11 cellular contexts compared by ENCODE assay signal in genomic region chr1:145849356-145850165, GRCh38. TPM values are rescaled to one million over a fixed set of nuclear protein-coding genes. Genes with fewer than 3 reads are reported as not detected.
DNase-seq lines count a peak whose midpoint lies in the region; ATAC-seq and TF ChIP-seq lines count a peak whose summit lies in the region.
"Had no signal": no experiment of that assay in that cellular context is flagged by ENCODE, and none has a peak within 500 bp of the region (broad histone marks: within the 10 kb centered on the region; RNA-seq: fewer than 3 reads in every experiment).

No MANE protein-coding gene starts in this region.

- intact Hi-C loops in psoas muscle (cut with DNase I): loop anchor here (5.0 kb wide), 2 partner anchors 63 to 163 kb away; partner anchors contain the start of gene ITGA10 (in 1 of the 2)

- 75% methylated on average over 15 of the region's 15 CpGs for WGBS in psoas muscle, 3 donors

- H3K27me3 ChIP-seq in psoas muscle (ENCODE audit: insufficient read depth in 3 of 3, low read length in 2 of 3): no peaks in the 10 kb centered on the region

- peaks cover 7 to 69% of the 10 kb centered on the region in 2 donors for H3K36me3 ChIP-seq in psoas muscle (ENCODE audit: insufficient read depth in 1 of 2, low read depth in 1 of 2)

- H3K27ac ChIP-seq in 22Rv1 (peak overlapping the region; percentile 29), psoas muscle (no peak overlapping the region)

- H3K4me3 ChIP-seq in psoas muscle: no peak overlapping the region

- peak; percentile 47 for ATAC-seq in SK-N-SH treated with all-trans-retinoic acid at 6 μM for 48 hours
- ATAC-seq in GM18868 (IDR thresholded peaks at IDR 0.05; ENCODE audit: unreplicated experiment): no peak
- no peak for ATAC-seq in psoas muscle

- DNase-seq in glomerular visceral epithelial cell (ENCODE audit: extremely low spot score) (peak; percentile 77), psoas muscle (no peak)
- no peak for DNase-seq in stimulated activated CD4-positive, alpha-beta T cell treated with anti-CD3 and anti-CD28 coated beads, Interleukin-2, amount 100 ng/mL, for 24 hours
- DNase-seq in stimulated activated CD4-positive, alpha-beta T cell treated with anti-CD3 and anti-CD28 coated beads, Interleukin-1b, Interleukin-23, amount 100 ng/mL, for 48 hours: no peak
- DNase-seq: DMS79 treated with DMSO at 0.1 percent for 48 hours; NK-92 treated with Interleukin-12 subunit alpha and Interleukin-12 subunit beta, amount 100 ng/mL, for 24 hours had no signal

- H3K4me1 ChIP-seq in psoas muscle: peaks cover 10% of the 10 kb centered on the region

- H3K9me3 ChIP-seq in psoas muscle: no peaks in the 10 kb centered on the region

- TF ChIP-seq CTCF in 22Rv1 (IDR thresholded peaks at IDR 0.05) (peak; percentile 78), GM12872 (IDR thresholded peaks at IDR 0.05; ENCODE audit: insufficient read depth, low read depth, low read length) (peak; percentile 59), psoas muscle (IDR thresholded peaks at IDR 0.05) (no peak)

TF ChIP-seq in SK-N-SH treated with all-trans-retinoic acid at 6 μM for 48 hours, 23 proteins besides CTCF, POLR2A, EP300 and RAD21:
- no peak for TF ChIP-seq ZNF70 (CRISPR knock-in tag; IDR thresholded peaks at IDR 0.05)

RNA-seq across cellular contexts. Expression of gene NUDT17, which starts 4.1 kb away (rescaled TPM):
- total RNA-seq in psoas muscle: 1 to 10 TPM; 1.4 to 2.9 (median 1.7) TPM
- polyA plus RNA-seq in psoas muscle: 1 to 10 TPM; 1.6 to 2.7 (median 1.9) TPM

RNA-seq across cellular contexts. Expression of gene PIAS3, which starts 9.3 kb away (rescaled TPM):
- total RNA-seq in psoas muscle: 10 to 100 TPM in 3 of 4 donors, 1 to 10 TPM in 1; 9.7 to 18.2 (median 15.3) TPM
- 10 to 100 TPM; 14.4 to 26.2 (median 19.1) TPM for polyA plus RNA-seq in psoas muscle

RNA-seq across cellular contexts. Expression of gene POLR3C, which starts 25.6 kb away (rescaled TPM):
- 10 to 100 TPM; 13.2 to 21.8 (median 18.9) TPM for total RNA-seq in psoas muscle
- polyA plus RNA-seq in psoas muscle: 10 to 100 TPM in 1 of 3 donors, 1 to 10 TPM in 2; 8.6 to 16.8 (median 9.9) TPM

RNA-seq across cellular contexts. Expression of gene RNF115, which starts 25.7 kb away (rescaled TPM):
- total RNA-seq in psoas muscle: 10 to 100 TPM; 44.5 to 81.6 (median 62.8) TPM
- 10 to 100 TPM in 2 of 3 donors, 1 to 10 TPM in 1; 3.2 to 52.6 (median 24.9) TPM for polyA plus RNA-seq in psoas muscle

RNA-seq across cellular contexts. Expression of gene ANKRD35, which starts 36.1 kb away (rescaled TPM):
- 1 to 10 TPM; 2.6 to 6.0 (median 4.6) TPM for total RNA-seq in psoas muscle
- 10 to 100 TPM in 1 of 3 donors, 1 to 10 TPM in 2; 3.1 to 16.5 (median 7.8) TPM for polyA plus RNA-seq in psoas muscle
- total RNA-seq: mononuclear cell had no signal
